ENCODE assay signal across 8 cellular contexts in the genomic region with DNA sequence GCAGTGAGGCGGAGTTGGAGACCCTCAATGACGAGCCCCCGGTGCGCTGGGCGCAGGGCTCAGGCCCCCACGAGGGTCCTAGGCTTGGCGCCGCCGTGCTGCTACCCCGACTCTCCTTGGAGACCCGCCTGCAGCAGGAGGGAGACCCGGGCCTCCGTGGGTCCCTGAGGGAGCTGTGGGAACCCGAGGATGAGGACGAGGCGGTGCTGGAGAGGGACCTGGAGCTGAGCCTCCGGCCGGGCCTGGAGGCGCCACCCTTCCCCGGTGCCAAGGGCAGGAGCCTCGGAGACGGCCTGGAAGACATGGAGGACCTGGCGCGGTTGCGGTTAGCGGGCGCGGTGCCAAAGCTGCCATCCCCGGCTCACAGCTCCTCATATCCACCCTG. TPM values are rescaled to one million over a fixed set of nuclear protein-coding genes. Genes with fewer than 3 reads are reported as not detected.
DNase-seq lines count a peak whose midpoint lies in the region; ATAC-seq lines count a peak whose summit lies in the region.

No MANE protein-coding gene starts in this region.

- no peaks in the 10 kb centered on the region for H3K27me3 Mint-ChIP-seq in stimulated activated naive CD8-positive, alpha-beta T cell treated with anti-CD3 and anti-CD28 coated beads, Interleukin-15, amount 100 ng/mL, for 72 hours
- H3K27me3 Mint-ChIP-seq in central memory CD8-positive, alpha-beta T cell = no peaks in the 10 kb centered on the region

- H3K9me3 Mint-ChIP-seq in stimulated activated naive CD8-positive, alpha-beta T cell treated with anti-CD3 and anti-CD28 coated beads, Interleukin-15, amount 100 ng/mL, for 72 hours = no peaks in the 10 kb centered on the region
- no peaks in the 10 kb centered on the region for H3K9me3 Mint-ChIP-seq in central memory CD8-positive, alpha-beta T cell

- ATAC-seq in stimulated activated naive CD8-positive, alpha-beta T cell treated with anti-CD3 and anti-CD28 coated beads, Interleukin-15, amount 100 ng/mL, for 72 hours = no peak
- ATAC-seq in stimulated activated naive CD8-positive, alpha-beta T cell treated with anti-CD3 and anti-CD28 coated beads, Interleukin-15, Interleukin-2, amounts not matched to agents 100 U/mL and 50 U/mL, for 24 hours = no peak
- no peak for ATAC-seq in central memory CD8-positive, alpha-beta T cell (replicated peaks; ENCODE audit: extremely low read depth, poor library complexity, severe bottlenecking)
- no peak for ATAC-seq in GM21576 (IDR thresholded peaks at IDR 0.05; ENCODE audit: unreplicated experiment)
- no peak for ATAC-seq in GM19023 (IDR thresholded peaks at IDR 0.05; ENCODE audit: unreplicated experiment)
- no peak for ATAC-seq in HG03139 (IDR thresholded peaks at IDR 0.05; ENCODE audit: unreplicated experiment)

- no peaks in the 10 kb centered on the region for H3K36me3 ChIP-seq in mesodermal cell (ENCODE audit: control insufficient read depth, insufficient read depth, low read length)

- peaks cover 6% of the 10 kb centered on the region for H3K9me3 ChIP-seq in mesodermal cell (ENCODE audit: control insufficient read depth, low read length)

- H3K27ac ChIP-seq in mesodermal cell (ENCODE audit: low read depth, low read length, severe bottlenecking) = no peak overlapping the region

- no peak for DNase-seq in stimulated activated naive CD8-positive, alpha-beta T cell treated with anti-CD3 and anti-CD28 coated beads, Interleukin-15, amount 100 ng/mL, for 72 hours
- no peak for DNase-seq in stimulated activated naive CD8-positive, alpha-beta T cell treated with anti-CD3 and anti-CD28 coated beads, Interleukin-15, Interleukin-2, amounts not matched to agents 100 U/mL and 50 U/mL, for 24 hours
- no peak for DNase-seq in central memory CD8-positive, alpha-beta T cell (ENCODE audit: low spot score in 2 of 2)
- DNase-seq in ecto neural progenitor cell (ENCODE audit: low spot score) = no peak

- H3K4me3 Mint-ChIP-seq in stimulated activated naive CD8-positive, alpha-beta T cell treated with anti-CD3 and anti-CD28 coated beads, Interleukin-15, amount 100 ng/mL, for 72 hours = peak overlapping the region; percentile 22 to 33
- peak overlapping the region; percentile 18 for H3K4me3 Mint-ChIP-seq in central memory CD8-positive, alpha-beta T cell

- peaks cover 17% of the 10 kb centered on the region for H3K4me1 Mint-ChIP-seq in stimulated activated naive CD8-positive, alpha-beta T cell treated with anti-CD3 and anti-CD28 coated beads, Interleukin-15, amount 100 ng/mL, for 72 hours
- H3K4me1 Mint-ChIP-seq in central memory CD8-positive, alpha-beta T cell = peaks cover 14% of the 10 kb centered on the region

- H3K27ac Mint-ChIP-seq in stimulated activated naive CD8-positive, alpha-beta T cell treated with anti-CD3 and anti-CD28 coated beads, Interleukin-15, amount 100 ng/mL, for 72 hours = no peak overlapping the region
- H3K27ac Mint-ChIP-seq in central memory CD8-positive, alpha-beta T cell (ENCODE audit: low read depth) = no peak overlapping the region

- 89 to 93% methylated on average over 17 to 28 of the region's 29 CpGs for WGBS in mesodermal cell (ENCODE audit: insufficient coverage in 2 of 2), 2 experiments

- H3K36me3 Mint-ChIP-seq in central memory CD8-positive, alpha-beta T cell (ENCODE audit: insufficient read depth) = peaks cover 2% of the 10 kb centered on the region

- H3K4me1 ChIP-seq in mesodermal cell (ENCODE audit: control insufficient read depth, insufficient read depth, low read length, poor library complexity, severe bottlenecking) = no peaks in the 10 kb centered on the region

- H3K4me3 ChIP-seq in mesodermal cell (ENCODE audit: extremely low read depth, insufficient read depth, low read length, poor library complexity, severe bottlenecking) = peak overlapping the region; percentile 36

RNA-seq across cellular contexts. Expression of a gene that starts 2.3 kb away (rescaled TPM):
- polyA plus RNA-seq in mesodermal cell (2013, experiment 1 of 2) = 35.3 TPM
- polyA plus RNA-seq in mesodermal cell (2013, experiment 2 of 2) = 28.7 TPM

RNA-seq across cellular contexts. Expression of a gene that starts 43.3 kb away (rescaled TPM):
- not detected for polyA plus RNA-seq in mesodermal cell (2013, experiment 1 of 2)
- not detected for polyA plus RNA-seq in mesodermal cell (2013, experiment 2 of 2)
